Comparison of ENCODE assay signal across 8 cellular contexts in the genomic region with DNA sequence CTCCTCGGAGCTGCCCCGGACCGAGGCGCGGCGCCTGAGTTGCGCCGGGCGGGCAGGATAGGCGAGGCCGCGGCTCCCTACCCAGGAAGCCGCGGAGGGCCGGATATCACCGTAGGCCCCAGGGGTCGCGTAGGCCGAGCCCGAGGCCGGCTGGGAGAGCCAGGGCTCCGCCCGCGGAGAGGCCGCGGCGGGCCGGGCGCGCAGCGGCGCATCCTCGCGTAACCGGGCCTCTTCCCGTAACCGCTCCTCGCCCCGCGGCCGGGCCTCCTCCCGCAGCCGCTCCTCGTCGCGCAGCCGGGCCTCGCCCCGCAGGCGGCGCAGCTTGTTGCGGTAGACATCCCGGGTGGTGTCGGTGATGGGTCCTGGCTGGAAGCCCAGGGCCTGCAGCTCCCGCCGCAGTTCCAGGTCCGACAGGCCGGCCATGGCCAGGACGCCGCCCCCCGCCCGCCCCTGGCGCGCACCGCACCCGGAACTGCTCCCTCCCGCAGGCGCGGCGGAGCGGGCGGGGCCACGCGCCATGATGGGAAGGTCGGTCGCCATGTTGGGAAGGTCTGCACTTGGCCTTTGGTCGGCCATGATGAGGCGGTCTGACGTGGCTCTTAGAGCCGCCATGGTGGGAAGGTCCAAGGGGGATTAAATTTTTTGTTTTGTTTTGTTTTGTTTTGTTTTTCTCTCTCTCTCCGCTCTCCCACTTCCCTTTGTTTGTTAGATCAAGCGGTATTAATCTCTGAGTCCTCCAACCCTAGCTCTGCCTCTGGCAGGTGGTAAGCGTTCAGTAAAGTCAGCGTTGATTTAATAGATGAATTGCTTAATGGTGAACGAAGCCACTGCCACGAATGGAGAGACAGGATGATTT. TPM values are rescaled to one million over a fixed set of nuclear protein-coding genes. Genes with fewer than 3 reads are reported as not detected.
DNase-seq lines count a peak whose midpoint lies in the region; ATAC-seq, FAIRE-seq and TF ChIP-seq lines count a peak whose summit lies in the region.

A gene (minus strand): TSS at position 437 of the 856 bp plus-strand sequence. CDS start 14 bp downstream, at position 423.

- TF ChIP-seq EP300 in upper lobe of left lung (IDR thresholded peaks at IDR 0.05) = peak in 1 of 4 donors; percentile 95

- H3K4me3 ChIP-seq in adrenal gland (peak within 1 kb of the TSS; percentile 34 to 80 (median 58)), heart right ventricle (peak within 1 kb of the TSS; percentile 67 to 99 (median 84)), upper lobe of left lung (peak within 1 kb of the TSS; percentile 83 to 98 (median 94))

- WGBS in adrenal gland, 4 donors = 3 to 11% (median 6%) methylated on average over 23 to 86 of the region's 86 CpGs
- 4% methylated on average over 79 to 86 of the region's 86 CpGs for WGBS in heart right ventricle, 2 donors
- WGBS in upper lobe of left lung, 2 donors = 8 to 24% methylated on average over 13 to 36 of the region's 86 CpGs

- peak; percentile 71 for TF ChIP-seq POLR2A in GM12892 (IDR thresholded peaks at IDR 0.05; ENCODE audit: low read depth, low read length)
- TF ChIP-seq POLR2A in adrenal gland (IDR thresholded peaks at IDR 0.05) = peak; percentile 90 to 91
- peak; percentile 55 to 97 (median 91) for TF ChIP-seq POLR2A in upper lobe of left lung (IDR thresholded peaks at IDR 0.05)

- intact Hi-C loops in adrenal gland (cut with DNase I) (no loop called here), heart right ventricle (cut with DNase I) (no loop called here), posterior vena cava (cut with DNase I) (no loop called here)

- ATAC-seq in HG02840 (IDR thresholded peaks at IDR 0.05; ENCODE audit: low FRiP score, unreplicated experiment) = peak; percentile 84
- peak; percentile 97 to 98 (median 98) for ATAC-seq in heart right ventricle
- ATAC-seq in upper lobe of left lung (ENCODE audit: low FRiP score in 2 of 2) = peak; percentile 96 to 98

- DNase-seq in GM12892 (ENCODE audit: insufficient read length) (peak; percentile 93), NCI-H146 treated with DMSO at 0.1 percent for 48 hours (lab: John Stamatoyannopoulos, UW; ENCODE audit: unreplicated experiment) (peak; percentile 82), T-helper 1 cell (peak; percentile 77 to 93 (median 85)), adrenal gland (peak; percentile 91 to 97 (median 94)), heart right ventricle (peak; percentile 95 to 96), posterior vena cava (ENCODE audit: low spot score) (peak; percentile 98), upper lobe of left lung (peak; percentile 92 to 100)

- H3K36me3 ChIP-seq in adrenal gland (replicated peaks in 1 of 2) = peaks cover 0 to 12% of the 10 kb centered on the region in 2 donors
- peaks cover 0 to 31% (median 11%) of the 10 kb centered on the region in 9 donors for H3K36me3 ChIP-seq in heart right ventricle
- H3K36me3 ChIP-seq in upper lobe of left lung = peaks cover 2 to 25% (median 12%) of the 10 kb centered on the region in 4 donors

- peak within 1 kb of the TSS; percentile 90 to 99 (median 96) for H3K27ac ChIP-seq in adrenal gland
- H3K27ac ChIP-seq in heart right ventricle = peak within 1 kb of the TSS; percentile 93 to 100 (median 99)
- H3K27ac ChIP-seq in upper lobe of left lung = peak within 1 kb of the TSS; percentile 96 to 98 (median 98)

- H3K27me3 ChIP-seq in adrenal gland (no peaks in the 10 kb centered on the region), heart right ventricle (peaks cover 0 to 6% (median 0%) of the 10 kb centered on the region in 7 donors), upper lobe of left lung (no peaks in the 10 kb centered on the region)

- no peaks in the 10 kb centered on the region for H3K9me3 ChIP-seq in adrenal gland (replicated peaks in 1 of 3)
- H3K9me3 ChIP-seq in heart right ventricle = no peaks in the 10 kb centered on the region
- H3K9me3 ChIP-seq in upper lobe of left lung = no peaks in the 10 kb centered on the region

- H3K4me1 ChIP-seq in adrenal gland (replicated peaks in 1 of 2) (peaks cover 20 to 41% of the 10 kb centered on the region in 2 donors), heart right ventricle (peaks cover 7 to 48% (median 42%) of the 10 kb centered on the region in 9 donors), upper lobe of left lung (peaks cover 33 to 45% (median 37%) of the 10 kb centered on the region in 4 donors)

- TF ChIP-seq CTCF in adrenal gland (IDR thresholded peaks at IDR 0.05) = peak in 1 of 6 experiments; percentile 7
- TF ChIP-seq CTCF in heart right ventricle (IDR thresholded peaks at IDR 0.05) = peak in 2 of 9 donors; percentile 9 to 22
- peak in 4 of 6 experiments; percentile 9 to 43 (median 30) for TF ChIP-seq CTCF in upper lobe of left lung (IDR thresholded peaks at IDR 0.05)

- FAIRE-seq in GM12892 (lab: Jason Lieb, UNC) = peak; percentile 95

RNA-seq across cellular contexts. Expression of the gene that starts here (rescaled TPM):
- 19.7 TPM for polyA plus RNA-seq in GM12892 (2012; ENCODE audit: missing spikeins)
- 10 to 100 TPM; 44.6 to 76.6 (median 58.3) TPM for total RNA-seq in adrenal gland
- polyA plus RNA-seq in adrenal gland = 100 to 1,000 TPM in 2 of 3 donors, 10 to 100 TPM in 1; 32.4 to 121 (median 104) TPM
- 10 to 100 TPM; 18.5 to 32.1 (median 25.6) TPM for total RNA-seq in heart right ventricle
- 10 to 100 TPM; 39.2 to 45.9 TPM for polyA plus RNA-seq in heart right ventricle
- total RNA-seq in posterior vena cava = 10 to 100 TPM; 38.0 to 41.4 TPM
- 100 to 1,000 TPM in 2 of 6 donors, 10 to 100 TPM in 4; 51.1 to 118 (median 66.2) TPM for total RNA-seq in upper lobe of left lung

Comparison
In these comparisons a context has a peak if more than half of its experiments do, and no peak if none do; other contexts are left out.
1. Peak in every context shown above with its lines: DNase-seq, ATAC-seq, H3K4me3 ChIP-seq and H3K27ac ChIP-seq.